ENCODE assay signal across 9 cellular contexts in genomic region chr20:59007758-59008511, GRCh38. TPM values are rescaled to one million over a fixed set of nuclear protein-coding genes. Genes with fewer than 3 reads are reported as not detected.
DNase-seq lines count a peak whose midpoint lies in the region; ATAC-seq, FAIRE-seq and TF ChIP-seq lines count a peak whose summit lies in the region.
"Had no signal": no experiment of that assay in that cellular context is flagged by ENCODE, and none has a peak within 500 bp of the region (broad histone marks: within the 10 kb centered on the region; RNA-seq: fewer than 3 reads in every experiment).

No MANE protein-coding gene starts in this region.

- no TSS peak for BruUV-seq in HCT116 (replicated peaks; lab: Mats Ljungman, UMichigan)

- no peak for TF ChIP-seq POLR2A in HCT116 (IDR thresholded peaks at IDR 0.05; ENCODE audit: borderline replicate concordance, extremely low read depth, insufficient read depth, insufficient read length)

- POLR2A ChIA-PET in HCT116 (lab: Charles Lee): interaction anchor here (1.4 kb wide), 1 partner anchor 117 kb away, joined by 3 read pairs; no protein-coding TSS in a partner anchor

- DNase-seq in HCT116 (ENCODE audit: low read depth, low spot score) (no peak), NOMO-1 treated with dmso at 0.1 percent for 144 hours (lab: John Stamatoyannopoulos, UW; ENCODE audit: unreplicated experiment) (peak; percentile 86), putamen (ENCODE audit: low spot score) (no peak), frontal cortex (ENCODE audit: low spot score in 2 of 2) (no peak)
- no peak for DNase-seq in effector CD8-positive, alpha-beta T cell (lab: John Stamatoyannopoulos, UW)

- H3K79me2 ChIP-seq in HCT116 (ENCODE audit: insufficient read depth, low read length): peaks cover 27% of the 10 kb centered on the region; the same call in 1 of the 2 replicates

- H3K27me3 Mint-ChIP-seq in nephron (ENCODE audit: low read depth): peaks cover 30% of the 10 kb centered on the region

- WGBS in ectodermal cell, 2 experiments: 91 to 93% methylated on average over 20 of the region's 20 CpGs

- ATAC-seq in GM18511 (IDR thresholded peaks at IDR 0.05; ENCODE audit: unreplicated experiment) (peak; percentile 46), HCT116 (no peak)

- RAD21 ChIA-PET in HCT116 (lab: Charles Lee; ENCODE audit: low non-redundant PET in 1 of 2, low total read pairs in 2 of 2, uncharacterized antibody in 2 of 2, unreplicated experiment in 2 of 2): no interaction called here

- no peaks in the 10 kb centered on the region for H3K9me3 ChIP-seq in HCT116 (ENCODE audit: control insufficient read depth in 1 of 2, insufficient read depth in 1 of 2, low read depth in 1 of 2, low read length in 2 of 2)
- no peaks in the 10 kb centered on the region for H3K9me3 ChIP-seq in ectodermal cell (ENCODE audit: control insufficient read depth, low read length)

- H3K4me3 ChIP-seq in HCT116 (replicated peaks in 1 of 2; ENCODE audit: low read depth in 1 of 2, low read length in 2 of 2) (no peak overlapping the region), ectodermal cell (ENCODE audit: insufficient read depth, low read depth, low read length) (peak overlapping the region; percentile 59)

- peak overlapping the region; percentile 86; the same call in 1 of the 2 replicates for H3K9ac ChIP-seq in HCT116 (ENCODE audit: low read length)

- H2AFZ ChIP-seq in HCT116 (ENCODE audit: low read depth, low read length, poor library complexity, severe bottlenecking): no peak overlapping the region

- H3K4me1 ChIP-seq in HCT116 (ENCODE audit: control insufficient read depth in 1 of 2, insufficient read depth in 2 of 2, low read length in 2 of 2): peaks cover 12 to 40% of the 10 kb centered on the region in 2 experiments
- H3K4me1 ChIP-seq in ectodermal cell (ENCODE audit: control insufficient read depth, insufficient read depth, low read length): peaks cover 8% of the 10 kb centered on the region

- no peak overlapping the region for H3K27ac Mint-ChIP-seq in nephron

- TF ChIP-seq RAD21 in HCT116 (IDR thresholded peaks at IDR 0.05; ENCODE audit: low read depth): no peak

- H3K27me3 ChIP-seq in HCT116 (ENCODE audit: insufficient read depth, low read length) (no peaks in the 10 kb centered on the region), ectodermal cell (ENCODE audit: control insufficient read depth, insufficient read depth, low read length, poor library complexity, severe bottlenecking) (peaks cover 10% of the 10 kb centered on the region)

- H3K27ac ChIP-seq in HCT116 (ENCODE audit: low read depth, low read length) (peak overlapping the region; percentile 82; the same call in 1 of the 2 replicates), ectodermal cell (ENCODE audit: insufficient read depth, low read depth, low read length, poor library complexity, severe bottlenecking) (no peak overlapping the region)

- no peak for FAIRE-seq in frontal cortex (lab: Jason Lieb, UNC)
- FAIRE-seq: TTC549 had no signal

- CTCF ChIA-PET in HCT116 (lab: Charles Lee): no interaction called here

- no peaks in the 10 kb centered on the region for H3K9me3 Mint-ChIP-seq in nephron

- no peaks in the 10 kb centered on the region for H3K36me3 Mint-ChIP-seq in nephron (ENCODE audit: low read depth)

- H3K4me3 Mint-ChIP-seq in nephron: peak overlapping the region; percentile 79 to 81 (median 79)

- TF ChIP-seq CTCF in HCT116 (IDR thresholded peaks at IDR 0.05 in 2 of 3, conservative IDR thresholded peaks at IDR 0.05 in 1 of 3; ENCODE audit: borderline replicate concordance in 1 of 3, insufficient read depth in 1 of 3, low read depth in 2 of 3, low read length in 2 of 3) (no peak), nephron (IDR thresholded peaks at IDR 0.05; ENCODE audit: unreplicated experiment in 3 of 3) (no peak)

- H3K9me2 ChIP-seq in HCT116 (ENCODE audit: insufficient read depth): no peaks in the 10 kb centered on the region

- intact Hi-C loops in HCT116 (cut with micrococcal nuclease): no loop called here

- no peaks in the 10 kb centered on the region for H4K20me1 ChIP-seq in HCT116 (ENCODE audit: insufficient read depth)

- H3K36me3 ChIP-seq in HCT116 (ENCODE audit: control insufficient read depth in 1 of 2, insufficient read depth in 2 of 2, low read length in 2 of 2): 0 out of 4 replicates have a peak, but pooled peaks cover 0 to 3% of the 10 kb centered on the region in 2 experiments
- H3K36me3 ChIP-seq in ectodermal cell (ENCODE audit: control insufficient read depth, insufficient read depth, low read length): no peaks in the 10 kb centered on the region

- H3K4me2 ChIP-seq in HCT116 (ENCODE audit: low read length): peak overlapping the region; percentile 85

- H3K4me1 Mint-ChIP-seq in nephron: peaks cover 22% of the 10 kb centered on the region

TF ChIP-seq in HCT116, 20 proteins besides CTCF, POLR2A, EP300 and RAD21:
- TF ChIP-seq POLR2AphosphoS5 (IDR thresholded peaks at IDR 0.05; ENCODE audit: low read depth, low read length): no peak
- no peak for TF ChIP-seq EGR1 (IDR thresholded peaks at IDR 0.05; ENCODE audit: low read depth)
- TF ChIP-seq EZH2phosphoT487 (IDR thresholded peaks at IDR 0.05; ENCODE audit: borderline replicate concordance): no peak
- TF ChIP-seq ZFX (IDR thresholded peaks at IDR 0.05): no peak
- TF ChIP-seq ZNF274 (IDR thresholded peaks at IDR 0.05; ENCODE audit: low read depth, low read length): no peak
- no peak for TF ChIP-seq CEBPB (IDR thresholded peaks at IDR 0.05; ENCODE audit: low read depth)
- TF ChIP-seq SRF (IDR thresholded peaks at IDR 0.05; ENCODE audit: low read depth): no peak
- no peak for TF ChIP-seq CBX3 (IDR thresholded peaks at IDR 0.05; ENCODE audit: low read depth)
- TF ChIP-seq FOSL1 (IDR thresholded peaks at IDR 0.05; ENCODE audit: low read depth): no peak
- TF ChIP-seq, protein P1, sequence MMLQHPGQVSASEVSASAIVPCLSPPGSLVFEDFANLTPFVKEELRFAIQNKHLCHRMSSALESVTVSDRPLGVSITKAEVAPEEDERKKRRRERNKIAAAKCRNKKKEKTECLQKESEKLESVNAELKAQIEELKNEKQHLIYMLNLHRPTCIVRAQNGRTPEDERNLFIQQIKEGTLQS (IDR thresholded peaks at IDR 0.05): no peak
- no peak for TF ChIP-seq YY1 (IDR thresholded peaks at IDR 0.05; ENCODE audit: extremely low read depth, insufficient replicate concordance, low read depth, low read length)
- TF ChIP-seq SIN3A (IDR thresholded peaks at IDR 0.05; ENCODE audit: low read depth): no peak
- no peak for TF ChIP-seq TCF7L2 (IDR thresholded peaks at IDR 0.05; ENCODE audit: borderline replicate concordance, extremely low read depth, insufficient read depth, insufficient read length)
- no peak for TF ChIP-seq MAX (IDR thresholded peaks at IDR 0.05)

RNA-seq across cellular contexts. Expression of gene CTSZ, which starts 0.9 kb away (rescaled TPM):
- total RNA-seq in HCT116 (2021; ENCODE audit: unreplicated experiment) (100 TPM), frontal cortex (10.6 TPM)
- polyA plus RNA-seq in HCT116 (2012): 129 TPM in 2 replicates
- polyA plus RNA-seq in ectodermal cell (2013, experiment 1 of 4): 56.8 TPM
- 58.4 TPM for polyA plus RNA-seq in ectodermal cell (2013, experiment 2 of 4)
- polyA plus RNA-seq in ectodermal cell (2013, experiment 3 of 4): 47.6 TPM
- 60.2 TPM for polyA plus RNA-seq in ectodermal cell (2013, experiment 4 of 4)

RNA-seq across cellular contexts. Expression of gene TUBB1, which starts 11.3 kb away (rescaled TPM):
- total RNA-seq in HCT116 (2021; ENCODE audit: unreplicated experiment) (not detected), frontal cortex (0.41 TPM)
- 0.05 and 0.10 TPM in 2 replicates for polyA plus RNA-seq in HCT116 (2012)
- not detected for polyA plus RNA-seq in ectodermal cell (2013, experiment 1 of 4)
- not detected for polyA plus RNA-seq in ectodermal cell (2013, experiment 2 of 4)
- polyA plus RNA-seq in ectodermal cell (2013, experiment 3 of 4): not detected
- not detected for polyA plus RNA-seq in ectodermal cell (2013, experiment 4 of 4)

RNA-seq across cellular contexts. Expression of gene ATP5F1E, which starts 24.2 kb away (rescaled TPM):
- total RNA-seq in HCT116 (2021; ENCODE audit: unreplicated experiment) (72.8 TPM), frontal cortex (38.3 TPM)
- polyA plus RNA-seq in HCT116 (2012): 61.6 and 66.2 TPM in 2 replicates
- polyA plus RNA-seq in ectodermal cell (2013, experiment 1 of 4): 65.2 TPM
- 57.4 TPM for polyA plus RNA-seq in ectodermal cell (2013, experiment 2 of 4)
- polyA plus RNA-seq in ectodermal cell (2013, experiment 3 of 4): 66.2 TPM
- 73.5 TPM for polyA plus RNA-seq in ectodermal cell (2013, experiment 4 of 4)

RNA-seq across cellular contexts. Expression of gene NELFCD, which starts 26.9 kb away (rescaled TPM):
- 88.2 TPM for total RNA-seq in HCT116 (2021; ENCODE audit: unreplicated experiment)
- 79.7 and 80.1 TPM in 2 replicates for polyA plus RNA-seq in HCT116 (2012)
- polyA plus RNA-seq in ectodermal cell (2013, experiment 1 of 4): 119 TPM
- polyA plus RNA-seq in ectodermal cell (2013, experiment 2 of 4): 98.1 TPM
- polyA plus RNA-seq in ectodermal cell (2013, experiment 3 of 4): 103 TPM
- 111 TPM for polyA plus RNA-seq in ectodermal cell (2013, experiment 4 of 4)
- 45.7 TPM for total RNA-seq in frontal cortex

RNA-seq across cellular contexts. Expression of gene PRELID3B, which starts 34.7 kb away (rescaled TPM):
- 129 TPM for total RNA-seq in HCT116 (2021; ENCODE audit: unreplicated experiment)
- polyA plus RNA-seq in HCT116 (2012): 110 and 112 TPM in 2 replicates
- 43.9 TPM for polyA plus RNA-seq in ectodermal cell (2013, experiment 1 of 4)
- 39.0 TPM for polyA plus RNA-seq in ectodermal cell (2013, experiment 2 of 4)
- polyA plus RNA-seq in ectodermal cell (2013, experiment 3 of 4): 36.5 TPM
- polyA plus RNA-seq in ectodermal cell (2013, experiment 4 of 4): 38.7 TPM
- 68.9 TPM for total RNA-seq in frontal cortex
